8 cellular contexts compared by ENCODE assay signal in genomic region chr13:48500652-48501197, GRCh38. TPM values are rescaled to one million over a fixed set of nuclear protein-coding genes. Genes with fewer than 3 reads are reported as not detected.
DNase-seq lines count a peak whose midpoint lies in the region; ATAC-seq and TF ChIP-seq lines count a peak whose summit lies in the region.

No MANE protein-coding gene starts in this region.

- no peaks in the 10 kb centered on the region for H3K4me1 ChIP-seq in mucosa of descending colon (ENCODE audit: low read depth)

- H3K27ac Mint-ChIP-seq in activated naive CD4-positive, alpha-beta T cell treated with anti-CD3 and anti-CD28 coated beads for 36 hours, result no peak overlapping the region

- intact Hi-C loops in activated naive CD4-positive, alpha-beta T cell treated with anti-CD3 and anti-CD28 coated beads for 36 hours (cut with micrococcal nuclease), result no loop called here
- intact Hi-C loops in mucosa of descending colon (cut with DNase I, micrococcal nuclease), result no loop called here

- peaks cover 44% of the 10 kb centered on the region for H3K4me1 Mint-ChIP-seq in activated naive CD4-positive, alpha-beta T cell treated with anti-CD3 and anti-CD28 coated beads for 36 hours (ENCODE audit: low read depth)

- DNase-seq in activated naive CD4-positive, alpha-beta T cell treated with anti-CD3 and anti-CD28 coated beads for 36 hours, result peak; percentile 30
- no peak for DNase-seq in activated naive CD4-positive, alpha-beta T cell treated with anti-CD3 and anti-CD28 coated beads, Interleukin-2, amount 50 U/mL, for 16 hours
- DNase-seq in astrocyte of the spinal cord (ENCODE audit: low read depth, low spot score) (peak; percentile 84), mucosa of descending colon (no peak), OCI-M2 (lab: John Stamatoyannopoulos, UW; ENCODE audit: unreplicated experiment) (no peak)
- no peak for DNase-seq in stimulated activated naive CD8-positive, alpha-beta T cell treated with anti-CD3 and anti-CD28 coated beads, Interleukin-15, Interleukin-2, amounts not matched to agents 100 U/mL and 50 U/mL, for 24 hours

- TF ChIP-seq CTCF in astrocyte of the spinal cord (IDR thresholded peaks at IDR 0.05; ENCODE audit: low read depth, low read length) (no peak), mucosa of descending colon (IDR thresholded peaks at IDR 0.05) (no peak)

- H3K9me3 Mint-ChIP-seq in activated naive CD4-positive, alpha-beta T cell treated with anti-CD3 and anti-CD28 coated beads for 36 hours, result no peaks in the 10 kb centered on the region

- CTCF ChIA-PET in activated naive CD4-positive, alpha-beta T cell treated with anti-CD3 and anti-CD28 coated beads for 36 hours (lab: Charles Lee), result interaction anchor here (0.6 kb wide), 1 partner anchor 79 kb away, joined by 3 read pairs; no protein-coding TSS in a partner anchor

- peak overlapping the region; percentile 100 for H3K27ac ChIP-seq in KOPT-K1 (ENCODE audit: low read depth, low read length, poor library complexity, severe bottlenecking)

- no peak overlapping the region for H3K4me3 Mint-ChIP-seq in activated naive CD4-positive, alpha-beta T cell treated with anti-CD3 and anti-CD28 coated beads for 36 hours

- H3K9me3 ChIP-seq in KOPT-K1 (ENCODE audit: insufficient read depth, low read length, poor library complexity, severe bottlenecking) (no peaks in the 10 kb centered on the region), mucosa of descending colon (no peaks in the 10 kb centered on the region)

- ATAC-seq in mucosa of descending colon (peak; percentile 60), GM19455 (IDR thresholded peaks at IDR 0.05; ENCODE audit: unreplicated experiment) (no peak)
- ATAC-seq in stimulated activated naive CD8-positive, alpha-beta T cell treated with anti-CD3 and anti-CD28 coated beads, Interleukin-15, Interleukin-2, amounts not matched to agents 100 U/mL and 50 U/mL, for 24 hours, result no peak

- no peak overlapping the region for H3K4me3 ChIP-seq in astrocyte of the spinal cord (ENCODE audit: low read depth, low read length)
- H3K4me3 ChIP-seq in mucosa of descending colon, result no peak overlapping the region

- H3K36me3 ChIP-seq in KOPT-K1 (ENCODE audit: insufficient read depth, low read length) (peaks cover 58% of the 10 kb centered on the region), mucosa of descending colon (ENCODE audit: low read depth) (no peaks in the 10 kb centered on the region)

- in situ Hi-C loops in astrocyte of the spinal cord (cut with HindIII; ENCODE audit: low sequenced_read_pairs), result no loop called here

- no peaks in the 10 kb centered on the region for H3K36me3 Mint-ChIP-seq in activated naive CD4-positive, alpha-beta T cell treated with anti-CD3 and anti-CD28 coated beads for 36 hours (ENCODE audit: low read depth)

- H3K27me3 Mint-ChIP-seq in activated naive CD4-positive, alpha-beta T cell treated with anti-CD3 and anti-CD28 coated beads for 36 hours (ENCODE audit: low read depth), result no peaks in the 10 kb centered on the region

RNA-seq across cellular contexts. Expression of gene RCBTB2, which starts 32.2 kb away (rescaled TPM):
- total RNA-seq in activated naive CD4-positive, alpha-beta T cell treated with anti-CD3 and anti-CD28 coated beads for 36 hours, result 1 to 10 TPM; 1.2 to 1.4 TPM
- 10 to 100 TPM in 1 of 3 donors, 1 to 10 TPM in 2; 4.9 to 10.9 (median 6.7) TPM for total RNA-seq in mucosa of descending colon

Comparison
In these comparisons a context has a peak if more than half of its experiments do, and no peak if none do; other contexts are left out.
1. DNase-seq: peak in activated naive CD4-positive, alpha-beta T cell treated with anti-CD3 and anti-CD28 coated beads for 36 hours (single experiment) and astrocyte of the spinal cord (single experiment); none in activated naive CD4-positive, alpha-beta T cell treated with anti-CD3 and anti-CD28 coated beads, Interleukin-2, amount 50 U/mL, for 16 hours (single experiment), mucosa of descending colon (0 of 3), stimulated activated naive CD8-positive, alpha-beta T cell treated with anti-CD3 and anti-CD28 coated beads, Interleukin-15, Interleukin-2, amounts not matched to agents 100 U/mL and 50 U/mL, for 24 hours (single experiment) and OCI-M2 (single experiment).